ENCODE assay signal across 8 cellular contexts in genomic region chr2:65420712-65421431, GRCh38. TPM values are rescaled to one million over a fixed set of nuclear protein-coding genes. Genes with fewer than 3 reads are reported as not detected.
A peak's percentile ranks its signal among the peaks of the same experiment; 100 is the strongest.
DNase-seq lines count a peak whose midpoint lies in the region; ATAC-seq and TF ChIP-seq lines count a peak whose summit lies in the region.

No MANE protein-coding gene starts in this region.

- H3K4me3 ChIP-seq in OCI-LY3 (ENCODE audit: low read length) (peak overlapping the region; percentile 29), skeletal muscle satellite cell (ENCODE audit: low read length) (no peak overlapping the region)

- peaks cover 82% of the 10 kb centered on the region for H4K20me1 ChIP-seq in OCI-LY3 (ENCODE audit: insufficient read depth, low read length)

- H3K9me3 ChIP-seq in OCI-LY3 (ENCODE audit: insufficient read depth, low read length) (no peaks in the 10 kb centered on the region), skeletal muscle satellite cell (replicated peaks; ENCODE audit: low read length) (no peaks in the 10 kb centered on the region)

- H3K9ac ChIP-seq in OCI-LY3 (ENCODE audit: low read length) (no peak overlapping the region), skeletal muscle satellite cell (ENCODE audit: low read depth, low read length) (no peak overlapping the region)

- TF ChIP-seq CTCF in OCI-LY3 (IDR thresholded peaks at IDR 0.05; ENCODE audit: low read depth, low read length) = no peak

- H3K4me1 ChIP-seq in OCI-LY3 (ENCODE audit: low read length) = peaks cover 19% of the 10 kb centered on the region
- peaks cover 14% of the 10 kb centered on the region for H3K4me1 ChIP-seq in skeletal muscle satellite cell (ENCODE audit: control insufficient read depth, insufficient read depth, low read length)

- no peaks in the 10 kb centered on the region for H3K36me3 ChIP-seq in OCI-LY3 (replicated peaks; ENCODE audit: low read depth, low read length)
- no peaks in the 10 kb centered on the region for H3K36me3 ChIP-seq in skeletal muscle satellite cell (ENCODE audit: insufficient read depth, low read length)

- DNase-seq in erythroblast (lab: John Stamatoyannopoulos, UW) = peak; percentile 23 to 25
- no peak for DNase-seq in T-helper 9 cell
- DNase-seq in NCI-H2029 treated with DMSO at 0.1 percent for 48 hours (lab: John Stamatoyannopoulos, UW) = no peak

- ATAC-seq in GM18502 (IDR thresholded peaks at IDR 0.05; ENCODE audit: poor library complexity, unreplicated experiment) (peak; percentile 78), HG02678 (IDR thresholded peaks at IDR 0.05; ENCODE audit: unreplicated experiment) (peak; percentile 78)
- no peak for ATAC-seq in activated CD4-positive, CD25-positive, alpha-beta regulatory T cell treated with anti-CD3 and anti-CD28 coated beads, Interleukin-2, amount 50 U/mL, for 24 hours

- H3K79me2 ChIP-seq in OCI-LY3 (ENCODE audit: low read length) = peaks cover 94% of the 10 kb centered on the region

- no peak overlapping the region for H3K27ac ChIP-seq in OCI-LY3 (ENCODE audit: low read length)

- H2AFZ ChIP-seq in OCI-LY3 (ENCODE audit: low read depth, low read length) = no peak overlapping the region

- peak overlapping the region; percentile 68 for H3K4me2 ChIP-seq in OCI-LY3 (ENCODE audit: low read length)
- peak overlapping the region; percentile 2 for H3K4me2 ChIP-seq in skeletal muscle satellite cell (ENCODE audit: low read length)

- no peaks in the 10 kb centered on the region for H3K27me3 ChIP-seq in OCI-LY3 (ENCODE audit: low read depth, low read length)
- no peaks in the 10 kb centered on the region for H3K27me3 ChIP-seq in skeletal muscle satellite cell (ENCODE audit: control insufficient read depth, insufficient read depth, low read length)

- TF ChIP-seq POLR2A in erythroblast (IDR thresholded peaks at IDR 0.05; ENCODE audit: low read length) = no peak

RNA-seq across cellular contexts. Expression of gene SPRED2, which starts 11.5 kb away (rescaled TPM):
- 21.5 and 36.9 TPM in 2 replicates for total RNA-seq in skeletal muscle satellite cell (2012; rRNA removed)

Comparison
In these comparisons a context has a peak if more than half of its experiments do, and no peak if none do; other contexts are left out.
1. ATAC-seq: peak in GM18502 (single experiment) and HG02678 (single experiment); none in activated CD4-positive, CD25-positive, alpha-beta regulatory T cell treated with anti-CD3 and anti-CD28 coated beads, Interleukin-2, amount 50 U/mL, for 24 hours (0 of 2).
2. DNase-seq: peak in erythroblast (2 of 2); none in T-helper 9 cell (single experiment) and NCI-H2029 treated with DMSO at 0.1 percent for 48 hours (single experiment).